Comparison of ENCODE assay signal across 19 cellular contexts in genomic region chr2:190068764-190069163, GRCh38.
"Had no signal": no experiment of that assay in that cellular context is flagged by ENCODE, and none has a peak within 500 bp of the region (broad histone marks: within the 10 kb centered on the region; RNA-seq: fewer than 3 reads in every experiment).

No MANE protein-coding gene starts in this region.

- H3K27me3 Mint-ChIP-seq: activated naive CD4-positive, alpha-beta T cell treated with anti-CD3 and anti-CD28 coated beads, Interleukin-2, amount 50 U/mL, for 24 hours; naive thymus-derived CD8-positive, alpha-beta T cell had no signal

- H3K4me1 Mint-ChIP-seq: activated naive CD4-positive, alpha-beta T cell treated with anti-CD3 and anti-CD28 coated beads, Interleukin-2, amount 50 U/mL, for 24 hours; naive thymus-derived CD8-positive, alpha-beta T cell had no signal

- FAIRE-seq: kidney had no signal

- ATAC-seq: activated CD8-positive, alpha-beta T cell treated with anti-CD3 and anti-CD28 coated beads, Interleukin-2, amount 10 ng/mL, durations not matched to agents 7 days and 5 days; foreskin keratinocyte; left lung; naive thymus-derived CD8-positive, alpha-beta T cell; psoas muscle had no signal

- DNase-seq: activated CD4-positive, alpha-beta T cell treated with anti-CD3 and anti-CD28 coated beads for 1 hour; activated CD4-positive, alpha-beta T cell treated with anti-CD3 and anti-CD28 coated beads, Interleukin-2, amount 50 U/mL, for 1 hour; activated CD8-positive, alpha-beta T cell treated with anti-CD3 and anti-CD28 coated beads, Interleukin-2, amount 10 ng/mL, durations not matched to agents 7 days and 5 days; activated gamma-delta T cell treated with Interleukin-2 at 50 U/mL for 16 hours; brain microvascular endothelial cell; central memory CD4-positive, alpha-beta T cell; dermis blood vessel endothelial cell; effector CD8-positive, alpha-beta T cell; erythroblast; foreskin keratinocyte; kidney; left lung; naive thymus-derived CD8-positive, alpha-beta T cell; ovary; psoas muscle; stimulated activated CD4-positive, alpha-beta T cell treated with anti-CD3 and anti-CD28 coated beads, Interleukin-12 subunit alpha, Interleukin-12 subunit beta, amount 100 ng/mL, for 4 hours; testis; trophoblast cell had no signal

- H3K27ac Mint-ChIP-seq: activated CD8-positive, alpha-beta T cell treated with anti-CD3 and anti-CD28 coated beads, Interleukin-2, amount 10 ng/mL, durations not matched to agents 7 days and 5 days; activated naive CD4-positive, alpha-beta T cell treated with anti-CD3 and anti-CD28 coated beads, Interleukin-2, amount 50 U/mL, for 24 hours; naive thymus-derived CD8-positive, alpha-beta T cell had no signal

- H3K36me3 Mint-ChIP-seq: activated naive CD4-positive, alpha-beta T cell treated with anti-CD3 and anti-CD28 coated beads, Interleukin-2, amount 50 U/mL, for 24 hours; naive thymus-derived CD8-positive, alpha-beta T cell had no signal

- H3K9me3 Mint-ChIP-seq: activated naive CD4-positive, alpha-beta T cell treated with anti-CD3 and anti-CD28 coated beads, Interleukin-2, amount 50 U/mL, for 24 hours; naive thymus-derived CD8-positive, alpha-beta T cell had no signal

- H3K4me3 Mint-ChIP-seq: activated CD8-positive, alpha-beta T cell treated with anti-CD3 and anti-CD28 coated beads, Interleukin-2, amount 10 ng/mL, durations not matched to agents 7 days and 5 days; activated naive CD4-positive, alpha-beta T cell treated with anti-CD3 and anti-CD28 coated beads, Interleukin-2, amount 50 U/mL, for 24 hours; naive thymus-derived CD8-positive, alpha-beta T cell had no signal
